ENCODE assay signal across 11 cellular contexts in the genomic region with DNA sequence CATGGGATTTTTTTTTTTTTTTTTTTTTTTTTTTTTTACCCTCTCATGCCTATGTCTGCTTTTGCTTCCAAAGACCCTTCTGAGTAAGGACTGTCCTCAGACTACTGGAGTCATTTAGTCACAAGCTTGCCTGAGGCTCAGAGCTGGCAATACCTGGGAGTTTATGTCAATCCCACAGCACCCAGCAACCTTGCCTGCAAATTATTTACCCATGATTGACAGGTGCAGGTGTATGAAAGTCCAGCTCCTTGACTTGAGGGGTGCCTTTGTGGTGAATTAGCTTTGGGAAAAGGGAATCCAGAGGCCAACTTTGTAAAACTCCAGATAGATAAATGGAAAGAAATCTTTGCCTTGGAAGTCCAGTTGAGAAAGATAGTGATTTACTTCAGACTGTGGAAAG. TPM values are rescaled to one million over a fixed set of nuclear protein-coding genes. Genes with fewer than 3 reads are reported as not detected.
DNase-seq lines count a peak whose midpoint lies in the region; ATAC-seq and TF ChIP-seq lines count a peak whose summit lies in the region.
"Not testable (repeated sequence)": the region's sequence is repeated elsewhere in the genome, so short reads cannot be mapped to it uniquely, and the experiment has no call there.
"Had no signal": no experiment of that assay in that cellular context is flagged by ENCODE, and none has a peak within 500 bp of the region (broad histone marks: within the 10 kb centered on the region; RNA-seq: fewer than 3 reads in every experiment).

No MANE protein-coding gene starts in this region.

- POLR2A ChIA-PET in CD8-positive, alpha-beta memory T cell (lab: Charles Lee); T-cell (lab: Charles Lee): not testable (repeated sequence)

- H3K4me1 ChIP-seq in CD8-positive, alpha-beta memory T cell (ENCODE audit: insufficient read depth, low read length): peaks cover 12% of the 10 kb centered on the region
- H3K4me1 ChIP-seq in body of pancreas (peaks cover 20% of the 10 kb centered on the region), hepatocyte (ENCODE audit: insufficient read depth) (peaks cover 14% of the 10 kb centered on the region)

- H3K4me3 Mint-ChIP-seq in CD8-positive, alpha-beta memory T cell: peak overlapping the region in 1 of 7 donors; percentile 74
- not testable (repeated sequence) for H3K4me3 Mint-ChIP-seq in T-cell; activated T-cell treated with anti-CD3 and anti-CD28 coated beads, Interleukin-2, amount 50 U/mL, for 72 hours; natural killer cell; stimulated activated effector memory CD8-positive, alpha-beta T cell treated with anti-CD3 and anti-CD28 coated beads, Interleukin-12 subunit alpha, Interleukin-12 subunit beta, amount 100 ng/mL, for 72 hours

- H3K36me3 Mint-ChIP-seq in CD8-positive, alpha-beta memory T cell: peaks cover 3 to 87% (median 31%) of the 10 kb centered on the region in 3 donors
- H3K36me3 Mint-ChIP-seq in T-cell: peaks cover 70% of the 10 kb centered on the region
- H3K36me3 Mint-ChIP-seq in activated T-cell treated with anti-CD3 and anti-CD28 coated beads, Interleukin-2, amount 50 U/mL, for 72 hours (ENCODE audit: insufficient read depth in 2 of 2): peaks cover 5 to 27% of the 10 kb centered on the region in 2 donors
- H3K36me3 Mint-ChIP-seq in natural killer cell: peaks cover 19% of the 10 kb centered on the region
- H3K36me3 Mint-ChIP-seq in stimulated activated effector memory CD8-positive, alpha-beta T cell treated with anti-CD3 and anti-CD28 coated beads, Interleukin-12 subunit alpha, Interleukin-12 subunit beta, amount 100 ng/mL, for 72 hours: peaks cover 84% of the 10 kb centered on the region

- not testable (repeated sequence) for ATAC-seq in T-cell (replicated peaks in 1 of 4); activated T-cell treated with anti-CD3 and anti-CD28 coated beads, Interleukin-2, amount 50 U/mL, for 72 hours (replicated peaks in 1 of 2); body of pancreas; natural killer cell; stimulated activated effector memory CD8-positive, alpha-beta T cell treated with anti-CD3 and anti-CD28 coated beads, Interleukin-12 subunit alpha, Interleukin-12 subunit beta, amount 100 ng/mL, for 72 hours

- H3K27me3 Mint-ChIP-seq in CD8-positive, alpha-beta memory T cell; T-cell; activated T-cell treated with anti-CD3 and anti-CD28 coated beads, Interleukin-2, amount 50 U/mL, for 72 hours (ENCODE audit: low read depth); natural killer cell (ENCODE audit: low read depth in 2 of 2): not testable (repeated sequence)

- H3K4me2 ChIP-seq in hepatocyte: not testable (repeated sequence)

- CTCF ChIA-PET in CD8-positive, alpha-beta memory T cell (lab: Charles Lee): interaction anchor here (2.1 kb wide), 1 partner anchor 58 kb away, joined by 6 read pairs; no protein-coding TSS in a partner anchor
- CTCF ChIA-PET in T-cell (lab: Charles Lee): not testable (repeated sequence)

- not testable (repeated sequence) for H3K27ac ChIP-seq in CD8-positive, alpha-beta memory T cell (ENCODE audit: low read depth, low read length); body of pancreas
- H3K27ac ChIP-seq in hepatocyte: peak overlapping the region; percentile 59

- not testable (repeated sequence) for TF ChIP-seq CTCF in body of pancreas (IDR thresholded peaks at IDR 0.05); hepatocyte (IDR thresholded peaks at IDR 0.05; ENCODE audit: poor library complexity); natural killer cell (IDR thresholded peaks at IDR 0.05)

- peaks cover 62 to 88% (median 76%) of the 10 kb centered on the region in 3 donors for H3K4me1 Mint-ChIP-seq in CD8-positive, alpha-beta memory T cell
- H3K4me1 Mint-ChIP-seq in T-cell (peaks cover 58 to 84% (median 77%) of the 10 kb centered on the region in 3 donors), natural killer cell (peaks cover 60 to 69% of the 10 kb centered on the region in 2 donors)
- H3K4me1 Mint-ChIP-seq in activated T-cell treated with anti-CD3 and anti-CD28 coated beads, Interleukin-2, amount 50 U/mL, for 72 hours (ENCODE audit: low read depth): peaks cover 76% of the 10 kb centered on the region
- H3K4me1 Mint-ChIP-seq in stimulated activated effector memory CD8-positive, alpha-beta T cell treated with anti-CD3 and anti-CD28 coated beads, Interleukin-12 subunit alpha, Interleukin-12 subunit beta, amount 100 ng/mL, for 72 hours: peaks cover 66% of the 10 kb centered on the region

- not testable (repeated sequence) for H2AFZ ChIP-seq in hepatocyte

- TF ChIP-seq POLR2A in body of pancreas (IDR thresholded peaks at IDR 0.05): not testable (repeated sequence)

- not testable (repeated sequence) for H3K9me3 Mint-ChIP-seq in CD8-positive, alpha-beta memory T cell; T-cell; activated T-cell treated with anti-CD3 and anti-CD28 coated beads, Interleukin-2, amount 50 U/mL, for 72 hours; natural killer cell; stimulated activated effector memory CD8-positive, alpha-beta T cell treated with anti-CD3 and anti-CD28 coated beads, Interleukin-12 subunit alpha, Interleukin-12 subunit beta, amount 100 ng/mL, for 72 hours

- H3K79me2 ChIP-seq in hepatocyte: not testable (repeated sequence)

- not testable (repeated sequence) for H3K9me2 ChIP-seq in hepatocyte (replicated peaks; ENCODE audit: insufficient read depth)

- not testable (repeated sequence) for H4K20me1 ChIP-seq in hepatocyte (ENCODE audit: insufficient read depth, poor library complexity, severe bottlenecking)

- peak overlapping the region; percentile 23 to 94 (median 74) for H3K27ac Mint-ChIP-seq in CD8-positive, alpha-beta memory T cell
- H3K27ac Mint-ChIP-seq in T-cell: peak overlapping the region; percentile 37 to 77
- H3K27ac Mint-ChIP-seq in activated T-cell treated with anti-CD3 and anti-CD28 coated beads, Interleukin-2, amount 50 U/mL, for 72 hours: peak overlapping the region; percentile 5
- peak overlapping the region; percentile 70 to 80 for H3K27ac Mint-ChIP-seq in natural killer cell
- peak overlapping the region; percentile 45 for H3K27ac Mint-ChIP-seq in stimulated activated effector memory CD8-positive, alpha-beta T cell treated with anti-CD3 and anti-CD28 coated beads, Interleukin-12 subunit alpha, Interleukin-12 subunit beta, amount 100 ng/mL, for 72 hours

- H3K27me3 ChIP-seq in CD8-positive, alpha-beta memory T cell (ENCODE audit: insufficient read depth, low read length, poor library complexity, severe bottlenecking); body of pancreas; hepatocyte: not testable (repeated sequence)

- H3K9me3 ChIP-seq in CD8-positive, alpha-beta memory T cell (ENCODE audit: low read length); body of pancreas; hepatocyte (ENCODE audit: low read depth): not testable (repeated sequence)

- H3K36me3 ChIP-seq in CD8-positive, alpha-beta memory T cell (ENCODE audit: insufficient read depth, low read length): peaks cover 19% of the 10 kb centered on the region
- H3K36me3 ChIP-seq in body of pancreas (replicated peaks in 1 of 2; ENCODE audit: insufficient read depth in 1 of 2, low read depth in 2 of 2); hepatocyte (replicated peaks; ENCODE audit: insufficient read depth, low read depth): not testable (repeated sequence)

- not testable (repeated sequence) for H3K4me3 ChIP-seq in CD8-positive, alpha-beta memory T cell (ENCODE audit: low read length); body of pancreas; hepatocyte

- not testable (repeated sequence) for DNase-seq in CD8-positive, alpha-beta memory T cell; T-cell; activated T-cell treated with anti-CD3 and anti-CD28 coated beads, Interleukin-2, amount 50 U/mL, for 72 hours; natural killer cell; stimulated activated effector memory CD8-positive, alpha-beta T cell treated with anti-CD3 and anti-CD28 coated beads, Interleukin-12 subunit alpha, Interleukin-12 subunit beta, amount 100 ng/mL, for 72 hours (ENCODE audit: low spot score in 2 of 2)
- DNase-seq in body of pancreas (peak in 3 of 4 donors; percentile 21 to 56 (median 32)), hepatocyte (ENCODE audit: low spot score) (peak; percentile 34), mucosa of gallbladder (ENCODE audit: low spot score) (peak; percentile 21)

- intact Hi-C loops in body of pancreas (cut with DNase I): not testable (repeated sequence)
- intact Hi-C loops in natural killer cell (cut with micrococcal nuclease): loop anchor here (10.0 kb wide), 1 partner anchor 45 kb away; no protein-coding TSS in a partner anchor

RNA-seq across cellular contexts. Expression of a gene that starts 53.2 kb away (rescaled TPM):
- total RNA-seq in CD8-positive, alpha-beta memory T cell: under 1 TPM; 0.44 TPM
- not detected for polyA plus RNA-seq in CD8-positive, alpha-beta memory T cell
- total RNA-seq in T-cell (1 to 10 TPM in 3 of 5 donors, under 1 TPM in 2; 0.40 to 2.1 (median 2.0) TPM), body of pancreas (not detected), hepatocyte (0.07 TPM in 1 of 2 replicates, not detected in the other), mucosa of gallbladder (0.09 TPM), natural killer cell (under 1 TPM; 0.33 to 0.50 (median 0.43) TPM)
- under 1 TPM; 0.14 to 0.42 TPM for total RNA-seq in activated T-cell treated with anti-CD3 and anti-CD28 coated beads, Interleukin-2, amount 50 U/mL, for 72 hours
- polyA plus RNA-seq in hepatocyte: 0.10 TPM in 1 of 2 replicates, not detected in the other
- total RNA-seq: H1, H9 had no signal
- polyA plus RNA-seq: H1, IgD-negative memory B cell had no signal

Comparison
In these comparisons a context has a peak if more than half of its experiments do, and no peak if none do; other contexts are left out.
1. H3K27ac Mint-ChIP-seq: peak in every context shown above with its lines; median percentile 75 in natural killer cell; 74 in CD8-positive, alpha-beta memory T cell; 57 in T-cell; 45 in stimulated activated effector memory CD8-positive, alpha-beta T cell treated with anti-CD3 and anti-CD28 coated beads, Interleukin-12 subunit alpha, Interleukin-12 subunit beta, amount 100 ng/mL, for 72 hours; 5 in activated T-cell treated with anti-CD3 and anti-CD28 coated beads, Interleukin-2, amount 50 U/mL, for 72 hours.